ENCODE assay signal across 19 cellular contexts in genomic region chr16:692356-693108, GRCh38. TPM values are rescaled to one million over a fixed set of nuclear protein-coding genes. Genes with fewer than 3 reads are reported as not detected.
DNase-seq lines count a peak whose midpoint lies in the region; ATAC-seq, FAIRE-seq and TF ChIP-seq lines count a peak whose summit lies in the region.
"Had no signal": no experiment of that assay in that cellular context is flagged by ENCODE, and none has a peak within 500 bp of the region (broad histone marks: within the 10 kb centered on the region; RNA-seq: fewer than 3 reads in every experiment).

No MANE protein-coding gene starts in this region.

- H3K27me3 ChIP-seq in Caco-2 (replicated peaks; ENCODE audit: control insufficient read depth, insufficient read depth, low read length), result no peaks in the 10 kb centered on the region

- DNase-seq in Caco-2, result no peak
- no peak for DNase-seq in T-cell
- no peak for DNase-seq in naive B cell
- DNase-seq in HTR-8/SVneo (ENCODE audit: insufficient read length, low spot score), result no peak
- DNase-seq in NCI-H2171 (lab: John Stamatoyannopoulos, UW), result no peak
- no peak for DNase-seq in endothelial cell (ENCODE audit: low spot score)
- DNase-seq: activated CD4-positive, alpha-beta T cell treated with anti-CD3 and anti-CD28 coated beads for 36 hours; activated CD8-positive, alpha-beta memory T cell treated with anti-CD3 and anti-CD28 coated beads, Interleukin-2, amount 50 U/mL, for 48 hours; dermis blood vessel endothelial cell; HFFc6; NCI-H187 treated with DMSO at 0.1 percent for 48 hours; SIG-M5; stimulated activated naive CD8-positive, alpha-beta T cell treated with anti-CD3 and anti-CD28 coated beads, Interleukin-15, Interleukin-2, amounts not matched to agents 100 U/mL and 50 U/mL, for 24 hours had no signal

- H3K27me3 Mint-ChIP-seq in Caco-2 (ENCODE audit: insufficient read depth, unreplicated experiment), result no peaks in the 10 kb centered on the region
- no peaks in the 10 kb centered on the region for H3K27me3 Mint-ChIP-seq in T-cell
- peaks cover 0 to 24% (median 15%) of the 10 kb centered on the region in 3 donors for H3K27me3 Mint-ChIP-seq in naive B cell
- peaks cover 27% of the 10 kb centered on the region for H3K27me3 Mint-ChIP-seq in endothelial cell (ENCODE audit: unreplicated experiment)
- H3K27me3 Mint-ChIP-seq: activated CD4-positive, alpha-beta T cell treated with anti-CD3 and anti-CD28 coated beads for 36 hours had no signal

- H3K27ac Mint-ChIP-seq in Caco-2 (ENCODE audit: unreplicated experiment) (no peak overlapping the region), T-cell (peak overlapping the region; percentile 14 to 53), naive B cell (no peak overlapping the region), endothelial cell (ENCODE audit: unreplicated experiment) (no peak overlapping the region)
- H3K27ac Mint-ChIP-seq: activated CD4-positive, alpha-beta T cell treated with anti-CD3 and anti-CD28 coated beads for 36 hours; HFFc6 had no signal

- CTCF ChIA-PET in Caco-2 (lab: Charles Lee) (no interaction called here), T-cell (lab: Charles Lee) (no interaction called here)

- ATAC-seq in T-cell (replicated peaks in 1 of 4) (no peak), naive B cell (ENCODE audit: low read depth in 2 of 2) (no peak)
- ATAC-seq: activated CD4-positive, alpha-beta T cell treated with anti-CD3 and anti-CD28 coated beads for 36 hours; activated naive CD4-positive, alpha-beta T cell treated with anti-CD3 and anti-CD28 coated beads, Interleukin-2, amount 50 U/mL, for 72 hours; stimulated activated naive CD8-positive, alpha-beta T cell treated with anti-CD3 and anti-CD28 coated beads, Interleukin-15, Interleukin-2, amounts not matched to agents 100 U/mL and 50 U/mL, for 24 hours had no signal

- no peak overlapping the region for H3K4me3 ChIP-seq in Caco-2 (ENCODE audit: low read depth, low read length)
- H3K4me3 ChIP-seq: lung, upper lobe of left lung had no signal

- no peaks in the 10 kb centered on the region for H3K36me3 ChIP-seq in Caco-2 (ENCODE audit: control insufficient read depth, insufficient read depth, low read length)
- H3K36me3 ChIP-seq: breast epithelium, neutrophil had no signal

- H3K4me1 Mint-ChIP-seq in Caco-2 (ENCODE audit: low read depth, unreplicated experiment) (peaks cover 7% of the 10 kb centered on the region), T-cell (peaks cover 20 to 45% (median 44%) of the 10 kb centered on the region in 3 donors), naive B cell (peaks cover 18 to 33% (median 27%) of the 10 kb centered on the region in 3 donors), endothelial cell (ENCODE audit: unreplicated experiment) (peaks cover 3% of the 10 kb centered on the region)

- H3K9me3 ChIP-seq in Caco-2, result no peaks in the 10 kb centered on the region
- H3K9me3 ChIP-seq: BLaER1, breast epithelium, neutrophil, upper lobe of left lung had no signal

- H3K4me3 Mint-ChIP-seq in Caco-2 (ENCODE audit: unreplicated experiment) (peak overlapping the region; percentile 30), T-cell (peak overlapping the region in 2 of 3 donors; percentile 6 to 33), naive B cell (peak overlapping the region in 6 of 8 donors; percentile 18 to 95 (median 46)), endothelial cell (ENCODE audit: unreplicated experiment) (no peak overlapping the region)
- H3K4me3 Mint-ChIP-seq: activated CD4-positive, alpha-beta T cell treated with anti-CD3 and anti-CD28 coated beads for 36 hours; HFFc6 had no signal

- no TSS peak for BruUV-seq in Caco-2 (replicated peaks; lab: Mats Ljungman, UMichigan)

- H3K4me1 ChIP-seq in Caco-2, result peaks cover 14% of the 10 kb centered on the region; the same call in 1 of the 2 replicates

- no peak for FAIRE-seq in HTR-8/SVneo (lab: Jason Lieb, UNC)

- POLR2A ChIA-PET in Caco-2 (lab: Charles Lee), result no interaction called here
- POLR2A ChIA-PET in T-cell (lab: Charles Lee), result no interaction called here

- intact Hi-C loops in Caco-2 (cut with micrococcal nuclease; ENCODE audit: unreplicated experiment), result no loop called here

- TF ChIP-seq CTCF in Caco-2 (IDR thresholded peaks at IDR 0.05; ENCODE audit: insufficient read depth in 1 of 2, low read depth in 1 of 2, low read length in 1 of 2, severe bottlenecking in 1 of 2, unreplicated experiment in 1 of 2) (no peak), endothelial cell (IDR thresholded peaks at IDR 0.05; ENCODE audit: unreplicated experiment) (no peak)

- H3K36me3 Mint-ChIP-seq in Caco-2 (ENCODE audit: insufficient read depth, unreplicated experiment), result peaks cover 20% of the 10 kb centered on the region
- H3K36me3 Mint-ChIP-seq in T-cell, result no peaks in the 10 kb centered on the region
- no peaks in the 10 kb centered on the region for H3K36me3 Mint-ChIP-seq in naive B cell
- no peaks in the 10 kb centered on the region for H3K36me3 Mint-ChIP-seq in endothelial cell (ENCODE audit: low read depth, unreplicated experiment)

- H3K9me3 Mint-ChIP-seq in Caco-2 (ENCODE audit: unreplicated experiment), result no peaks in the 10 kb centered on the region
- no peaks in the 10 kb centered on the region for H3K9me3 Mint-ChIP-seq in T-cell
- H3K9me3 Mint-ChIP-seq in naive B cell, result no peaks in the 10 kb centered on the region
- H3K9me3 Mint-ChIP-seq in endothelial cell (ENCODE audit: unreplicated experiment), result no peaks in the 10 kb centered on the region
- H3K9me3 Mint-ChIP-seq: activated naive CD4-positive, alpha-beta T cell treated with anti-CD3 and anti-CD28 coated beads, Interleukin-2, amount 50 U/mL, for 72 hours; HFFc6 had no signal

RNA-seq across cellular contexts. Expression of gene WDR24, which starts 2.3 kb away (rescaled TPM):
- 10.8 and 11.7 TPM in 2 replicates for total RNA-seq in Caco-2 (2022)
- 10 to 100 TPM; 10.7 to 22.4 (median 18.4) TPM for total RNA-seq in T-cell
- polyA plus RNA-seq in naive B cell (ENCODE audit: low read depth in 6 of 6), result 10 to 100 TPM in 4 of 6 donors, 1 to 10 TPM in 2; 4.6 to 16.2 (median 11.4) TPM
- total RNA-seq in endothelial cell (ENCODE audit: unreplicated experiment), result 16.1 TPM

RNA-seq across cellular contexts. Expression of gene JMJD8, which starts 8.4 kb away (rescaled TPM):
- 46.7 and 52.4 TPM in 2 replicates for total RNA-seq in Caco-2 (2022)
- total RNA-seq in T-cell, result 10 to 100 TPM; 27.3 to 54.4 (median 49.1) TPM
- polyA plus RNA-seq in naive B cell (ENCODE audit: low read depth in 6 of 6), result 10 to 100 TPM; 38.1 to 62.6 (median 40.0) TPM
- total RNA-seq in endothelial cell (ENCODE audit: unreplicated experiment), result 31.6 TPM

RNA-seq across cellular contexts. Expression of gene STUB1, which starts 12.3 kb away (rescaled TPM):
- total RNA-seq in Caco-2 (2022) (77.8 and 86.6 TPM in 2 replicates), T-cell (100 to 1,000 TPM in 3 of 5 donors, 10 to 100 TPM in 2; 67.3 to 119 (median 114) TPM), endothelial cell (ENCODE audit: unreplicated experiment) (93.7 TPM)
- 100 to 1,000 TPM; 121 to 180 (median 128) TPM for polyA plus RNA-seq in naive B cell (ENCODE audit: low read depth in 6 of 6)

RNA-seq across cellular contexts. Expression of gene FBXL16, which starts 13.1 kb away (rescaled TPM):
- 5.9 and 10.5 TPM in 2 replicates for total RNA-seq in Caco-2 (2022)
- total RNA-seq in T-cell, result 10 to 100 TPM; 16.4 to 65.5 (median 50.2) TPM
- 1 to 10 TPM in 1 of 6 donors, under 1 TPM in 4, not detected in 1; 0.23 to 7.9 (median 0.56) TPM for polyA plus RNA-seq in naive B cell (ENCODE audit: low read depth in 6 of 6)
- total RNA-seq in endothelial cell (ENCODE audit: unreplicated experiment), result not detected
- total RNA-seq: dermis blood vessel endothelial cell had no signal

RNA-seq across cellular contexts. Expression of gene RHBDL1, which starts 17.1 kb away (rescaled TPM):
- total RNA-seq in Caco-2 (2022), result 2.9 and 3.2 TPM in 2 replicates
- total RNA-seq in T-cell, result 1 to 10 TPM; 2.0 to 3.6 (median 2.5) TPM
- not detected for polyA plus RNA-seq in naive B cell (ENCODE audit: low read depth in 6 of 6)
- 1.6 TPM for total RNA-seq in endothelial cell (ENCODE audit: unreplicated experiment)

Comparison
In these comparisons a context has a peak if more than half of its experiments do, and no peak if none do; other contexts are left out.
1. H3K27ac Mint-ChIP-seq: peak in T-cell (2 of 2); none in Caco-2 (single experiment), naive B cell (0 of 6) and endothelial cell (single experiment).